In the genomic region with DNA sequence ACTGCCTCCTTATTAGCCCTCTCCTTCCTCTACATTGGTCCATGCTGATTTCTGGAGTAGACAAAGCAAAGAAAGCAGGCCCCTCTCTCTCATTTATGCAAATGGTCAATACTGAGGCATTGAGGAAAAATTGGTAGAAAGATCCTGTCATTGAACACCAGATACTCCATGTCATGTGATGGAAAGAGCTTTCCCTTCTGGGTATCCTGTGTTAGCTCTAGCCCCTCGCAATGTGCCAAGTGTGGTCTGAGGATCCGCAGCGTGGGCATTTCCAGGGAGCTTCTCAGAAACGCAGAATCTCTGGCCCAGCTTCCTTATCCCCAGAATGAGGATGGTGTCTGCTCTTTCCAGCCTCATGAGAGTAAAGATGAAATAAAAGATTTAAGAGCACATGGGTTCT, we compare ENCODE assay signal across 15 cellular contexts.
"Had no signal": no experiment of that assay in that cellular context is flagged by ENCODE, and none has a peak within 500 bp of the region (broad histone marks: within the 10 kb centered on the region; RNA-seq: fewer than 3 reads in every experiment).

No MANE protein-coding gene starts in this region.

- H3K27ac Mint-ChIP-seq: activated CD8-positive, alpha-beta T cell treated with anti-CD3 and anti-CD28 coated beads for 36 hours; activated naive CD4-positive, alpha-beta T cell treated with anti-CD3 and anti-CD28 coated beads, Interleukin-2, amount 50 U/mL, for 24 hours; stimulated activated naive CD8-positive, alpha-beta T cell treated with anti-CD3 and anti-CD28 coated beads, Interleukin-15, amount 100 ng/mL, for 72 hours; type B pancreatic cell; WTC11 had no signal

- H3K36me3 Mint-ChIP-seq: activated naive CD4-positive, alpha-beta T cell treated with anti-CD3 and anti-CD28 coated beads, Interleukin-2, amount 50 U/mL, for 24 hours; type B pancreatic cell; WTC11 had no signal

- H3K27me3 ChIP-seq: adrenal gland, gastroesophageal sphincter, heart right ventricle, ovary had no signal

- ATAC-seq: activated CD8-positive, alpha-beta T cell treated with anti-CD3 and anti-CD28 coated beads for 36 hours; gastroesophageal sphincter; heart right ventricle; lower lobe of right lung; sciatic nerve; stimulated activated naive CD8-positive, alpha-beta T cell treated with anti-CD3 and anti-CD28 coated beads, Interleukin-15, amount 100 ng/mL, for 72 hours; WTC11 had no signal

- H3K9me3 ChIP-seq: adrenal gland, gastroesophageal sphincter, heart right ventricle, lower lobe of right lung, ovary, spleen had no signal

- H3K4me3 ChIP-seq: adrenal gland, gastroesophageal sphincter, heart right ventricle, lower lobe of right lung, ovary, spleen had no signal

- DNase-seq: activated CD4-positive, alpha-beta T cell treated with anti-CD3 and anti-CD28 coated beads for 48 hours; activated CD8-positive, alpha-beta T cell treated with anti-CD3 and anti-CD28 coated beads for 36 hours; activated effector memory CD4-positive, alpha-beta T cell treated with anti-CD3 and anti-CD28 coated beads, Interleukin-2, amount 50 U/mL, for 16 hours; activated T-cell treated with anti-CD3 and anti-CD28 coated beads, Interleukin-2, amount 50 U/mL, for 48 hours; adrenal gland; heart right ventricle; lower lobe of right lung; ovary; spleen; stimulated activated naive CD8-positive, alpha-beta T cell treated with anti-CD3 and anti-CD28 coated beads, Interleukin-15, amount 100 ng/mL, for 72 hours had no signal

- H3K4me3 Mint-ChIP-seq: activated CD8-positive, alpha-beta T cell treated with anti-CD3 and anti-CD28 coated beads for 36 hours; activated naive CD4-positive, alpha-beta T cell treated with anti-CD3 and anti-CD28 coated beads, Interleukin-2, amount 50 U/mL, for 24 hours; stimulated activated naive CD8-positive, alpha-beta T cell treated with anti-CD3 and anti-CD28 coated beads, Interleukin-15, amount 100 ng/mL, for 72 hours; type B pancreatic cell; WTC11 had no signal

- H3K27ac ChIP-seq: adrenal gland, gastroesophageal sphincter, heart right ventricle, lower lobe of right lung, ovary, spleen had no signal

- H3K9me3 Mint-ChIP-seq: activated CD8-positive, alpha-beta T cell treated with anti-CD3 and anti-CD28 coated beads for 36 hours; activated naive CD4-positive, alpha-beta T cell treated with anti-CD3 and anti-CD28 coated beads, Interleukin-2, amount 50 U/mL, for 24 hours; stimulated activated naive CD8-positive, alpha-beta T cell treated with anti-CD3 and anti-CD28 coated beads, Interleukin-15, amount 100 ng/mL, for 72 hours; type B pancreatic cell; WTC11 had no signal

- H3K36me3 ChIP-seq: adrenal gland, gastroesophageal sphincter, lower lobe of right lung, ovary, spleen had no signal

- H3K4me1 Mint-ChIP-seq: activated naive CD4-positive, alpha-beta T cell treated with anti-CD3 and anti-CD28 coated beads, Interleukin-2, amount 50 U/mL, for 24 hours; stimulated activated naive CD8-positive, alpha-beta T cell treated with anti-CD3 and anti-CD28 coated beads, Interleukin-15, amount 100 ng/mL, for 72 hours had no signal
